ENCODE assay signal across 38 cellular contexts in genomic region chr5:135405082-135405481, GRCh38. TPM values are rescaled to one million over a fixed set of nuclear protein-coding genes. Genes with fewer than 3 reads are reported as not detected.
"Had no signal": no experiment of that assay in that cellular context is flagged by ENCODE, and none has a peak within 500 bp of the region (broad histone marks: within the 10 kb centered on the region; RNA-seq: fewer than 3 reads in every experiment).

No MANE protein-coding gene starts in this region.

- H3K4me3 ChIP-seq: MG63 had no signal

- H3K9ac ChIP-seq: KMS-11 had no signal

- DNase-seq: Karpas-422, Kasumi-1, MG63, MM.1S, NCI-H1048, NCI-H1092, NCI-H1092 treated with DMSO at 0.1 percent for 48 hours, NCI-H1105, NCI-H1105 treated with DMSO at 0.1 percent for 48 hours, NCI-H1417, NCI-H1417 treated with DMSO at 0.1 percent for 48 hours, NCI-H1436, NCI-H1436 treated with DMSO at 0.1 percent for 48 hours, NCI-H146, NCI-H1694, NCI-H1694 treated with DMSO at 0.1 percent for 48 hours, NCI-H187, NCI-H187 treated with DMSO at 0.1 percent for 48 hours, NCI-H1930, NCI-H2029, NCI-H2029 treated with DMSO at 0.1 percent for 48 hours, NCI-H2081, NCI-H2081 treated with DMSO at 0.1 percent for 48 hours, NCI-H2107, NCI-H2171, NCI-H2171 treated with DMSO at 0.1 percent for 48 hours, NCI-H2227 treated with DMSO at 0.1 percent for 48 hours, NCI-H226, NCI-H345, NCI-H446, NCI-H446 treated with DMSO at 0.1 percent for 48 hours, NCI-H510A, NCI-H510A treated with DMSO at 0.1 percent for 48 hours had no signal

- H3K36me3 ChIP-seq: MG63 had no signal

- H3K4me2 ChIP-seq: KMS-11 had no signal

- H3K27me3 ChIP-seq: MG63 had no signal

- H3K9me3 ChIP-seq: MG63 had no signal

- H3K27ac ChIP-seq: KMS-11 had no signal

RNA-seq across cellular contexts. Expression of gene DCANP1, which starts 42.1 kb away (rescaled TPM):
- total RNA-seq: LHCN-M2, M059J, MCF 10A, NCI-H460 had no signal

RNA-seq across cellular contexts. Expression of gene TIFAB, which starts 47.1 kb away (rescaled TPM):
- total RNA-seq: LHCN-M2, M059J, MCF 10A, NCI-H460 had no signal
